ENCODE assay signal across 8 cellular contexts in genomic region chr6:132868057-132868456, GRCh38.
"Had no signal": no experiment of that assay in that cellular context is flagged by ENCODE, and none has a peak within 500 bp of the region (broad histone marks: within the 10 kb centered on the region; RNA-seq: fewer than 3 reads in every experiment).

No MANE protein-coding gene starts in this region.

- H3K27ac ChIP-seq: GM23248 had no signal

- H2AFZ ChIP-seq: GM23248 had no signal

- H3K4me3 ChIP-seq: GM23248, HAP-1 had no signal

- DNase-seq: GM23248, GOT3, H7, H9, HCEC 1CT, HFFc6 had no signal

- H3K36me3 ChIP-seq: HAP-1 had no signal

- H3K9me3 ChIP-seq: HAP-1 had no signal

- H3K27ac Mint-ChIP-seq: H9, HFFc6 had no signal

- H3K4me3 Mint-ChIP-seq: H9, HFFc6 had no signal

- ATAC-seq: HCT116 had no signal

- H3K9me3 Mint-ChIP-seq: H9, HFFc6 had no signal
